ENCODE assay signal across 21 cellular contexts in the genomic region with DNA sequence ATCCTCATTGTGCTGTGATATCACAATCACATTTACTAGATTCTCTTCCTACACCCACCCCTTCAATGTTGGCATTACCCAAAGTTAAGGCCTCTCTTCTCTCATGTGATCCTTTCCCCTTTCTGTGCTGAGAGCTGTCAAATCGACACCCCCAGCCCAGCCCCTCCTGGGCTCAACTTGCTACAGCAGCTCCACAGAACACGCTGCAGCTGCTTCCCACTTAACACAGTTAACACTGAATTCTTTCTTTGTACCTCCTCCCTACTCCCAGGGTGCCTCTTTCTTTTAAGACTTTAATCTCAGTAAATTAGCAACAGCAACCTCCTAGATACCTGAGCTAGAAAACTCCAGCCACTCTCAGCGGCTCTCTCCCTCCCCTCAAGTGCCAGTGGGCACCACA. TPM values are rescaled to one million over a fixed set of nuclear protein-coding genes. Genes with fewer than 3 reads are reported as not detected.
DNase-seq lines count a peak whose midpoint lies in the region; ATAC-seq, FAIRE-seq and TF ChIP-seq lines count a peak whose summit lies in the region.
"Had no signal": no experiment of that assay in that cellular context is flagged by ENCODE, and none has a peak within 500 bp of the region (broad histone marks: within the 10 kb centered on the region; RNA-seq: fewer than 3 reads in every experiment).

No MANE protein-coding gene starts in this region.

- H3K27ac Mint-ChIP-seq in activated naive CD4-positive, alpha-beta T cell treated with anti-CD3 and anti-CD28 coated beads, Interleukin-2, amount 50 U/mL, for 24 hours = peak overlapping the region; percentile 68

- H4K91ac ChIP-seq in H1 (replicated peaks; ENCODE audit: insufficient read length, low read length) = no peak overlapping the region

- H3K4me1 ChIP-seq in H1 (replicated peaks in 1 of 4; ENCODE audit: control insufficient read depth in 3 of 4, insufficient read depth in 4 of 4, low read length in 3 of 4) (peaks cover 6 to 22% (median 10%) of the 10 kb centered on the region in 4 experiments; a peak in 5 of 7 replicates), psoas muscle (peaks cover 71% of the 10 kb centered on the region)
- H3K4me1 ChIP-seq: SJSA1 had no signal

- no peak overlapping the region; the same call in 1 of the 2 replicates for H4K8ac ChIP-seq in H1 (ENCODE audit: extremely low read depth, insufficient read depth, low read length)

- no peak overlapping the region for H2BK120ac ChIP-seq in H1 (replicated peaks; ENCODE audit: low read depth, low read length)

- H3K4me3 ChIP-seq in H1 (ENCODE audit: extremely low read depth in 1 of 4, insufficient read depth in 2 of 4, low read depth in 3 of 4, low read length in 4 of 4) (no peak overlapping the region), psoas muscle (no peak overlapping the region)
- H3K4me3 ChIP-seq: SJSA1 had no signal

- no peak for TF ChIP-seq RAD21 in H1 (IDR thresholded peaks at IDR 0.05 in 1 of 2, conservative IDR thresholded peaks at IDR 0.05 in 1 of 2; ENCODE audit: low read depth in 2 of 2, low read length in 2 of 2)

- no peak overlapping the region for H3K9ac ChIP-seq in H1 (replicated peaks in 1 of 4; ENCODE audit: extremely low read depth in 1 of 4, low read depth in 3 of 4, low read length in 3 of 4)

- no peak overlapping the region for H3K4ac ChIP-seq in H1 (replicated peaks; ENCODE audit: insufficient read length, low read depth, low read length)

- 56% methylated on average over 3 of the region's 3 CpGs; no CpG with 5 or more reads in 1 of the 2 experiments for WGBS in H1 (ENCODE audit: extremely low coverage in 1 of 2, insufficient coverage in 1 of 2, insufficient read length in 1 of 2, insufficient replicate concordance in 2 of 2, low coverage in 1 of 2, low lambda C conversion rate in 2 of 2, missing lambda C conversion rate in 1 of 2), 2 experiments
- 41 to 56% (median 43%) methylated on average over 3 of the region's 3 CpGs for WGBS in psoas muscle, 3 donors

- H3K79me1 ChIP-seq in H1 (ENCODE audit: low read depth, low read length) = no peaks in the 10 kb centered on the region

- H3K23me2 ChIP-seq in H1 (ENCODE audit: low read depth, low read length) = no peaks in the 10 kb centered on the region

- CTCF ChIA-PET in H1 (lab: Charles Lee; ENCODE audit: partially characterized antibody) = interaction anchor here (0.7 to 2.4 kb wide), 8 partner anchors 15 to 174 kb away, joined by 3 to 11 read pairs (median 4); no protein-coding TSS in a partner anchor

- 0 out of 2 replicates have a peak overlapping the region, but pooled peaks have one; percentile 31 for H2BK15ac ChIP-seq in H1 (ENCODE audit: low read length)

- H4K5ac ChIP-seq in H1 (ENCODE audit: insufficient read length, low read depth, low read length) = no peak overlapping the region

- peaks cover 7% of the 10 kb centered on the region for H3K27me3 Mint-ChIP-seq in activated naive CD4-positive, alpha-beta T cell treated with anti-CD3 and anti-CD28 coated beads, Interleukin-2, amount 50 U/mL, for 24 hours

- H3K23ac ChIP-seq in H1 (ENCODE audit: insufficient read length) = no peak overlapping the region

- TF ChIP-seq POLR2A in H1 (IDR thresholded peaks at IDR 0.05; ENCODE audit: control extremely low read depth in 1 of 2, low read depth in 2 of 2, low read length in 2 of 2) = no peak

- no peak overlapping the region for H3K27ac ChIP-seq in H1 (ENCODE audit: low read depth, low read length)
- peak overlapping the region; percentile 65 for H3K27ac ChIP-seq in psoas muscle
- H3K27ac ChIP-seq: C4-2B, SJSA1 had no signal

- peak overlapping the region; percentile 62; the same call in 1 of the 2 replicates for H2BK12ac ChIP-seq in H1 (ENCODE audit: low read depth, low read length)

- H4K20me1 ChIP-seq in H1 (replicated peaks in 1 of 2; ENCODE audit: control insufficient read depth in 1 of 2, insufficient read depth in 2 of 2, low read length in 2 of 2) = no peaks in the 10 kb centered on the region

- no peak overlapping the region for H2BK20ac ChIP-seq in H1 (ENCODE audit: low read length)

- no peaks in the 10 kb centered on the region for H3K9me3 ChIP-seq in H1 (ENCODE audit: insufficient read depth in 2 of 2, low read depth in 1 of 2, low read length in 1 of 2)
- H3K9me3 ChIP-seq in psoas muscle = no peaks in the 10 kb centered on the region
- H3K9me3 ChIP-seq: SJSA1 had no signal

- H3K56ac ChIP-seq in H1 (replicated peaks; ENCODE audit: insufficient read length, low read depth, low read length) = no peak overlapping the region

- no peak overlapping the region for H2AFZ ChIP-seq in H1 (ENCODE audit: low read length)

- H3K36me3 ChIP-seq in H1 (ENCODE audit: control insufficient read depth in 2 of 4, insufficient read depth in 4 of 4, low read length in 3 of 4) = no peaks in the 10 kb centered on the region
- H3K36me3 ChIP-seq in psoas muscle (ENCODE audit: insufficient read depth in 1 of 2, low read depth in 1 of 2) = peaks cover 0 to 35% of the 10 kb centered on the region in 2 donors
- H3K36me3 ChIP-seq: SJSA1 had no signal

- no peak overlapping the region for H2BK5ac ChIP-seq in H1 (ENCODE audit: low read depth, low read length)

- no peak overlapping the region for H3K18ac ChIP-seq in H1 (ENCODE audit: extremely low read depth, low read length)

- TF ChIP-seq CTCF in H1 (IDR thresholded peaks at IDR 0.05; ENCODE audit: control extremely low read depth in 1 of 3, insufficient read depth in 1 of 3, low read depth in 1 of 3, low read length in 3 of 3) = no peak
- TF ChIP-seq CTCF in psoas muscle (IDR thresholded peaks at IDR 0.05) = no peak

- H3K27me3 ChIP-seq in H1 (replicated peaks in 1 of 4; ENCODE audit: control insufficient read depth in 3 of 4, extremely low read depth in 1 of 4, insufficient read depth in 3 of 4, low read length in 3 of 4) = no peaks in the 10 kb centered on the region; a peak in 1 of 7 replicates
- H3K27me3 ChIP-seq in psoas muscle (ENCODE audit: insufficient read depth in 3 of 3, low read length in 2 of 3) = no peaks in the 10 kb centered on the region
- H3K27me3 ChIP-seq: SJSA1 had no signal

- POLR2A ChIA-PET in H1 (lab: Charles Lee; ENCODE audit: partially characterized antibody) = no interaction called here

- H3K9me3 Mint-ChIP-seq in activated naive CD4-positive, alpha-beta T cell treated with anti-CD3 and anti-CD28 coated beads, Interleukin-2, amount 50 U/mL, for 24 hours = no peaks in the 10 kb centered on the region

- H3K14ac ChIP-seq in H1 (ENCODE audit: insufficient read length) = no peak overlapping the region

- H3K4me1 Mint-ChIP-seq in activated naive CD4-positive, alpha-beta T cell treated with anti-CD3 and anti-CD28 coated beads, Interleukin-2, amount 50 U/mL, for 24 hours = no peaks in the 10 kb centered on the region

- ATAC-seq in psoas muscle = no peak
- ATAC-seq: HCT116 had no signal

- H3K79me2 ChIP-seq in H1 (ENCODE audit: control insufficient read depth in 1 of 2, insufficient read depth in 2 of 2, low read length in 2 of 2) = no peaks in the 10 kb centered on the region

- H3K36me3 Mint-ChIP-seq in activated naive CD4-positive, alpha-beta T cell treated with anti-CD3 and anti-CD28 coated beads, Interleukin-2, amount 50 U/mL, for 24 hours = no peaks in the 10 kb centered on the region

- H3K4me3 Mint-ChIP-seq in activated naive CD4-positive, alpha-beta T cell treated with anti-CD3 and anti-CD28 coated beads, Interleukin-2, amount 50 U/mL, for 24 hours = no peak overlapping the region

- no peak for FAIRE-seq in H1 (lab: Jason Lieb, UNC)
- FAIRE-seq: A204.1, D721Med, RCC 7860 had no signal

- no peak for TF ChIP-seq EP300 in H1 (IDR thresholded peaks at IDR 0.05; ENCODE audit: borderline replicate concordance in 1 of 2, low read depth in 2 of 2, low read length in 2 of 2)

- intact Hi-C loops in psoas muscle (cut with DNase I) = no loop called here

- DNase-seq in activated naive CD4-positive, alpha-beta T cell treated with Interleukin-2 at 50 U/mL for 16 hours = no peak
- DNase-seq in H1 (ENCODE audit: low read depth in 1 of 2, low spot score in 2 of 2) (no peak), psoas muscle (no peak), NCI-H1105 treated with DMSO at 0.1 percent for 48 hours (lab: John Stamatoyannopoulos, UW) (no peak), SK-N-DZ (ENCODE audit: low spot score) (no peak)
- DNase-seq in activated CD4-positive, alpha-beta T cell treated with anti-CD3 and anti-CD28 coated beads for 48 hours = no peak
- DNase-seq: DMS53, Karpas-422, NCI-H1417 treated with DMSO at 0.1 percent for 48 hours, NCI-H2171, NCI-H345, NCI-H774 had no signal

- no peak overlapping the region; the same call in 1 of the 2 replicates for H2AK5ac ChIP-seq in H1 (ENCODE audit: low read depth, low read length)

- H3K4me2 ChIP-seq in H1 (ENCODE audit: insufficient read depth in 1 of 2, low read depth in 2 of 2, low read length in 2 of 2) = no peak overlapping the region; a peak in 1 of 4 replicates

RNA-seq across cellular contexts. Expression of a gene that starts 17.8 kb away (rescaled TPM):
- 2.4 and 2.7 TPM in 2 replicates for total RNA-seq in H1 (2021; fragmentation: NEBNext Ultra II Directional; extraction: Animal tissue kit (Norgen Biotek cat#: 25700))
- polyA plus RNA-seq in H1 (2011; rRNA removed) (0.30 and 0.60 TPM in 2 replicates), psoas muscle (100 to 1,000 TPM in 2 of 3 donors, 10 to 100 TPM in 1; 43.4 to 213 (median 153) TPM)
- polyA plus RNA-seq in H1 (2011; cell fraction: cytosol; rRNA removed) = 0.52 TPM
- 1.9 TPM for polyA plus RNA-seq in H1 (2011; cell fraction: nucleus; rRNA removed)
- 1.6 to 2.5 TPM (median 2.3 TPM) in 4 replicates for polyA plus RNA-seq in H1 (2012, experiment 1 of 2)
- polyA plus RNA-seq in H1 (2012, experiment 2 of 2) = 0.75 TPM
- 0.53 TPM for polyA plus RNA-seq in H1 (2013, experiment 1 of 2)
- 0.46 TPM for polyA plus RNA-seq in H1 (2013, experiment 2 of 2)
- polyA minus RNA-seq in H1 (2011; rRNA and poly(A)+ RNA removed) = 1.1 and 1.3 TPM in 2 replicates
- 1.8 TPM for polyA minus RNA-seq in H1 (2011; cell fraction: cytosol; rRNA and poly(A)+ RNA removed)
- polyA minus RNA-seq in H1 (2011; cell fraction: nucleus; rRNA and poly(A)+ RNA removed) = 2.0 TPM
- 100 to 1,000 TPM; 374 to 540 (median 492) TPM for total RNA-seq in psoas muscle
- 0.57 and 4.5 TPM in 2 replicates for polyA plus RNA-seq in SK-N-DZ (2014; cell fraction: cytosol; rRNA removed)
- polyA plus RNA-seq in SK-N-DZ (2014; cell fraction: nucleus; rRNA removed) = 0.20 and 0.31 TPM in 2 replicates
- total RNA-seq: OCI-LY7; T-helper 1 cell treated with Interleukin-12 subunit alpha and Interleukin-12 subunit beta and Interleukin-4 antibody, amounts not matched to agents 30 ng/mL and 1 ng/mL, for 36 hours had no signal

RNA-seq across cellular contexts. Expression of a gene that starts 52.3 kb away (rescaled TPM):
- 50.2 and 55.6 TPM in 2 replicates for total RNA-seq in H1 (2021; fragmentation: NEBNext Ultra II Directional; extraction: Animal tissue kit (Norgen Biotek cat#: 25700))
- 44.8 and 59.3 TPM in 2 replicates for polyA plus RNA-seq in H1 (2011; rRNA removed)
- 43.3 TPM for polyA plus RNA-seq in H1 (2011; cell fraction: cytosol; rRNA removed)
- 11.4 TPM for polyA plus RNA-seq in H1 (2011; cell fraction: nucleus; rRNA removed)
- polyA plus RNA-seq in H1 (2012, experiment 1 of 2) = 31.2 to 64.3 TPM (median 43.5 TPM) in 4 replicates
- 35.9 TPM for polyA plus RNA-seq in H1 (2012, experiment 2 of 2)
- polyA plus RNA-seq in H1 (2013, experiment 1 of 2) = 149 TPM
- 132 TPM for polyA plus RNA-seq in H1 (2013, experiment 2 of 2)
- polyA minus RNA-seq in H1 (2011; rRNA and poly(A)+ RNA removed) = 9.7 and 14.7 TPM in 2 replicates
- 6.9 TPM for polyA minus RNA-seq in H1 (2011; cell fraction: cytosol; rRNA and poly(A)+ RNA removed)
- polyA minus RNA-seq in H1 (2011; cell fraction: nucleus; rRNA and poly(A)+ RNA removed) = 37.0 TPM
- total RNA-seq in psoas muscle = 100 to 1,000 TPM in 2 of 4 donors, 10 to 100 TPM in 2; 77.9 to 112 (median 94.1) TPM
- 10 to 100 TPM; 31.4 to 67.7 (median 53.4) TPM for polyA plus RNA-seq in psoas muscle
- 44.7 and 46.3 TPM in 2 replicates for polyA plus RNA-seq in SK-N-DZ (2014; cell fraction: cytosol; rRNA removed)
- 33.5 and 39.2 TPM in 2 replicates for polyA plus RNA-seq in SK-N-DZ (2014; cell fraction: nucleus; rRNA removed)

Comparison
In these comparisons a context has a peak if more than half of its experiments do, and no peak if none do; other contexts are left out.
1. RNA of a gene that starts 17.8 kb away (total RNA-seq): 374 to 540 TPM in psoas muscle; 2.4 to 2.7 TPM in H1; every median in the first group is over 100 times any median in the second.